In genomic region chr6:153424719-153425400, GRCh38 we compare ENCODE assay signal across 18 cellular contexts.
DNase-seq lines count a peak whose midpoint lies in the region; ATAC-seq, FAIRE-seq and TF ChIP-seq lines count a peak whose summit lies in the region.
"Had no signal": no experiment of that assay in that cellular context is flagged by ENCODE, and none has a peak within 500 bp of the region (broad histone marks: within the 10 kb centered on the region; RNA-seq: fewer than 3 reads in every experiment).

No MANE protein-coding gene starts in this region.

- TF ChIP-seq CTCF in bronchial epithelial cell (IDR thresholded peaks at IDR 0.05; ENCODE audit: insufficient read depth, low read length, severe bottlenecking): no peak
- TF ChIP-seq CTCF in foreskin fibroblast (IDR thresholded peaks at IDR 0.05; ENCODE audit: low read depth, low read length): no peak

- peaks cover 17% of the 10 kb centered on the region for H3K4me1 ChIP-seq in SJCRH30
- H3K4me1 ChIP-seq: BLaER1 treated with 17β-estradiol and CSF1 and Interleukin-3, amounts not matched to agents 10 nM and 100 nM had no signal

- H3K36me3 ChIP-seq in SJCRH30: no peaks in the 10 kb centered on the region
- no peaks in the 10 kb centered on the region for H3K36me3 ChIP-seq in bronchial epithelial cell (ENCODE audit: control insufficient read depth, insufficient read depth, low read length)
- H3K36me3 ChIP-seq: BLaER1 treated with 17β-estradiol and CSF1 and Interleukin-3, amounts not matched to agents 10 nM and 100 nM had no signal

- DNase-seq in ELR (ENCODE audit: low read depth) (peak; percentile 30), SJCRH30 (peak in 1 of 2 experiments; percentile 42), bronchial epithelial cell (ENCODE audit: low read depth) (peak; percentile 54), kidney tubule cell (ENCODE audit: low spot score) (peak; percentile 11), anterior cingulate cortex (lab: John Stamatoyannopoulos, UW) (no peak), foreskin fibroblast (no peak)
- DNase-seq in activated T-cell treated with anti-CD3 and anti-CD28 coated beads, Interleukin-2, amount 50 U/mL, for 1 hour: no peak
- DNase-seq: CD8-positive, alpha-beta memory T cell; DMS79 treated with DMSO at 0.1 percent for 48 hours; GDM1; NCI-H1417 treated with DMSO at 0.1 percent for 48 hours; NCI-H1930; NCI-H526 treated with DMSO at 0.1 percent for 48 hours had no signal

- peak overlapping the region; percentile 67 for H3K27ac ChIP-seq in SJCRH30
- H3K27ac ChIP-seq: BLaER1 treated with 17β-estradiol and CSF1 and Interleukin-3, amounts not matched to agents 10 nM and 100 nM had no signal

- H3K4me3 ChIP-seq in SJCRH30 (no peak overlapping the region), bronchial epithelial cell (ENCODE audit: low read depth, low read length) (no peak overlapping the region), foreskin fibroblast (ENCODE audit: low read depth in 1 of 2, low read length in 2 of 2) (no peak overlapping the region)
- H3K4me3 ChIP-seq: BLaER1 treated with 17β-estradiol and CSF1 and Interleukin-3, amounts not matched to agents 10 nM and 100 nM; GM12878; GM23338; K562 had no signal

- no peaks in the 10 kb centered on the region for H3K27me3 ChIP-seq in SJCRH30
- H3K27me3 ChIP-seq in bronchial epithelial cell (ENCODE audit: control insufficient read depth, insufficient read depth, low read length): no peaks in the 10 kb centered on the region
- H3K27me3 ChIP-seq: BLaER1 treated with 17β-estradiol and CSF1 and Interleukin-3, amounts not matched to agents 10 nM and 100 nM had no signal

- no peaks in the 10 kb centered on the region; the same call in 1 of the 2 replicates for H3K9me3 ChIP-seq in SJCRH30 (replicated peaks)
- H3K9me3 ChIP-seq: BLaER1 treated with 17β-estradiol and CSF1 and Interleukin-3, amounts not matched to agents 10 nM and 100 nM had no signal

- ATAC-seq in HG03442 (IDR thresholded peaks at IDR 0.05; ENCODE audit: unreplicated experiment): no peak
- ATAC-seq: GM12878, GM23338, K562 had no signal

- FAIRE-seq in bronchial epithelial cell (lab: Jason Lieb, UNC): no peak
- FAIRE-seq: GM12878, K562 had no signal

Comparison
In these comparisons a context has a peak if more than half of its experiments do, and no peak if none do; other contexts are left out.
1. DNase-seq: peak in ELR (single experiment), bronchial epithelial cell (single experiment) and kidney tubule cell (single experiment); none in anterior cingulate cortex (0 of 58), foreskin fibroblast (0 of 2) and activated T-cell treated with anti-CD3 and anti-CD28 coated beads, Interleukin-2, amount 50 U/mL, for 1 hour (single experiment).